ENCODE assay signal across 26 cellular contexts in the genomic region with DNA sequence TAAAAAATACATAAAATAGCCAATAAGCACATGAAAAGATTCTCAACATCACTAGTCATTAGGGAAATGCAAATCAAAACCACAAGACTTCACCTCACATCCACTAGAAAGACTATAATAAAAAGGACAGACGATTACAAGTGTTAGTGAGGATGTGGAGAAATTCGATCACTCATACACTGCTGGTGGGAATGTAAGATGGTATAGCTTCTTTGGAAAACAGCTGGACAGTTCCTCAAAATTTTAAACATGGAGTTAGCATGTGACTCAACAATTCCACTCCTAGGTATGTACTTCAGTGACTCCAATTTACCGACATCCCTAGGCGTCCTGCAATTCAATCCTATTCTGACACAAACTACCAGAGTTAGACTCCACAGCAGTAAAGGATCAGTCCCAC. TPM values are rescaled to one million over a fixed set of nuclear protein-coding genes. Genes with fewer than 3 reads are reported as not detected.
"Had no signal": no experiment of that assay in that cellular context is flagged by ENCODE, and none has a peak within 500 bp of the region (broad histone marks: within the 10 kb centered on the region; RNA-seq: fewer than 3 reads in every experiment).

No MANE protein-coding gene starts in this region.

- H3K27ac ChIP-seq: adrenal gland, SJSA1 had no signal

- H3K4me1 Mint-ChIP-seq: activated CD4-positive, alpha-beta T cell treated with anti-CD3 and anti-CD28 coated beads for 36 hours; activated CD4-positive, alpha-beta T cell treated with anti-CD3 and anti-CD28 coated beads, Interleukin-2, amount 10 ng/mL, durations not matched to agents 7 days and 5 days; activated naive CD4-positive, alpha-beta T cell treated with anti-CD3 and anti-CD28 coated beads, Interleukin-2, amount 50 U/mL, for 24 hours; WTC11 had no signal

- H3K9me3 ChIP-seq: adrenal gland, SJSA1, SK-N-SH had no signal

- H3K27me3 ChIP-seq: adrenal gland had no signal

- DNase-seq: activated CD4-positive, alpha-beta T cell treated with anti-CD3 and anti-CD28 coated beads for 36 hours; activated CD4-positive, alpha-beta T cell treated with anti-CD3 and anti-CD28 coated beads, Interleukin-2, amount 10 ng/mL, durations not matched to agents 7 days and 5 days; activated CD4-positive, alpha-beta T cell treated with anti-CD3 and anti-CD28 coated beads, Interleukin-2, amount 50 U/mL, for 48 hours; activated CD8-positive, alpha-beta T cell treated with anti-CD3 and anti-CD28 coated beads, Interleukin-2, amount 10 ng/mL, durations not matched to agents 7 days and 5 days; activated gamma-delta T cell; activated naive CD4-positive, alpha-beta T cell treated with Interleukin-2 at 50 U/mL for 16 hours; activated T-cell treated with anti-CD3 and anti-CD28 coated beads, Interleukin-2, amount 50 U/mL, for 24 hours; adrenal gland; NCI-H1105; NCI-H1417 treated with DMSO at 0.1 percent for 48 hours; NCI-H187 treated with DMSO at 0.1 percent for 48 hours; NCI-H2081; NCI-H2227 treated with DMSO at 0.1 percent for 48 hours; NCI-H446; NCI-H510A treated with DMSO at 0.1 percent for 48 hours; SHP77 treated with DMSO at 0.1 percent for 48 hours; SK-N-SH had no signal

- H3K4me3 ChIP-seq: adrenal gland, SJSA1 had no signal

- H3K27ac Mint-ChIP-seq: activated CD4-positive, alpha-beta T cell treated with anti-CD3 and anti-CD28 coated beads for 36 hours; activated CD4-positive, alpha-beta T cell treated with anti-CD3 and anti-CD28 coated beads, Interleukin-2, amount 10 ng/mL, durations not matched to agents 7 days and 5 days; activated CD8-positive, alpha-beta T cell treated with anti-CD3 and anti-CD28 coated beads, Interleukin-2, amount 10 ng/mL, durations not matched to agents 7 days and 5 days; activated naive CD4-positive, alpha-beta T cell treated with anti-CD3 and anti-CD28 coated beads, Interleukin-2, amount 50 U/mL, for 24 hours; activated T-cell treated with anti-CD3 and anti-CD28 coated beads, Interleukin-2, amount 50 U/mL, for 24 hours; activated T-helper 2 cell treated with anti-CD3 and anti-CD28 coated beads, Interferon-gamma antibody, Interleukin-2, Interleukin-4, amounts not matched to agents 10 μg/mL and 5 μg/mL and 100 μg/mL, durations not matched to agents 14 hours and 24 hours and 36 hours; T-helper 1 cell treated with Interleukin-12 subunit alpha and Interleukin-12 subunit beta and Interleukin-4 antibody, amounts not matched to agents 30 μg/mL and 1 μg/mL, for 36 hours; T-helper 2 cell treated with Interferon-gamma antibody and Interleukin-4, amounts not matched to agents 5 μg/mL and 100 μg/mL, for 36 hours; WTC11 had no signal

- H3K36me3 ChIP-seq: adrenal gland, SJSA1 had no signal

- H3K9me2 ChIP-seq: SK-N-SH had no signal

- H3K4me1 ChIP-seq: SJSA1 had no signal

- H3K4me2 ChIP-seq: SK-N-SH had no signal

- H3K9me3 Mint-ChIP-seq: activated CD4-positive, alpha-beta T cell treated with anti-CD3 and anti-CD28 coated beads, Interleukin-2, amount 10 ng/mL, durations not matched to agents 7 days and 5 days; activated naive CD4-positive, alpha-beta T cell treated with anti-CD3 and anti-CD28 coated beads, Interleukin-2, amount 50 U/mL, for 24 hours; activated T-cell treated with anti-CD3 and anti-CD28 coated beads, Interleukin-2, amount 50 U/mL, for 24 hours; activated T-helper 2 cell treated with anti-CD3 and anti-CD28 coated beads, Interferon-gamma antibody, Interleukin-2, Interleukin-4, amounts not matched to agents 10 μg/mL and 5 μg/mL and 100 μg/mL, durations not matched to agents 14 hours and 24 hours and 36 hours; T-helper 1 cell treated with Interleukin-12 subunit alpha and Interleukin-12 subunit beta and Interleukin-4 antibody, amounts not matched to agents 30 μg/mL and 1 μg/mL, for 36 hours; T-helper 2 cell treated with Interferon-gamma antibody and Interleukin-4, amounts not matched to agents 5 μg/mL and 100 μg/mL, for 36 hours; WTC11 had no signal

- H3K4me3 Mint-ChIP-seq: activated CD4-positive, alpha-beta T cell treated with anti-CD3 and anti-CD28 coated beads for 36 hours; activated CD4-positive, alpha-beta T cell treated with anti-CD3 and anti-CD28 coated beads, Interleukin-2, amount 10 ng/mL, durations not matched to agents 7 days and 5 days; activated CD8-positive, alpha-beta T cell treated with anti-CD3 and anti-CD28 coated beads, Interleukin-2, amount 10 ng/mL, durations not matched to agents 7 days and 5 days; activated naive CD4-positive, alpha-beta T cell treated with anti-CD3 and anti-CD28 coated beads, Interleukin-2, amount 50 U/mL, for 24 hours; activated T-cell treated with anti-CD3 and anti-CD28 coated beads, Interleukin-2, amount 50 U/mL, for 24 hours; brain; T-helper 1 cell treated with Interleukin-12 subunit alpha and Interleukin-12 subunit beta and Interleukin-4 antibody, amounts not matched to agents 30 μg/mL and 1 μg/mL, for 36 hours; T-helper 2 cell treated with Interferon-gamma antibody and Interleukin-4, amounts not matched to agents 5 μg/mL and 100 μg/mL, for 36 hours; WTC11 had no signal

- H3K36me3 Mint-ChIP-seq: activated naive CD4-positive, alpha-beta T cell treated with anti-CD3 and anti-CD28 coated beads, Interleukin-2, amount 50 U/mL, for 24 hours; WTC11 had no signal

- ATAC-seq: activated CD4-positive, alpha-beta T cell treated with anti-CD3 and anti-CD28 coated beads for 36 hours; activated CD4-positive, CD25-positive, alpha-beta regulatory T cell treated with anti-CD3 and anti-CD28 coated beads, Interleukin-2, amount 50 U/mL, for 24 hours; activated CD8-positive, alpha-beta T cell treated with anti-CD3 and anti-CD28 coated beads, Interleukin-2, amount 10 ng/mL, durations not matched to agents 7 days and 5 days; Panc1; WTC11 had no signal

RNA-seq across cellular contexts. Expression of gene TRIM9, which starts 13.7 kb away (rescaled TPM):
- total RNA-seq: SJSA1 had no signal
